28 cellular contexts compared by ENCODE assay signal in the genomic region with DNA sequence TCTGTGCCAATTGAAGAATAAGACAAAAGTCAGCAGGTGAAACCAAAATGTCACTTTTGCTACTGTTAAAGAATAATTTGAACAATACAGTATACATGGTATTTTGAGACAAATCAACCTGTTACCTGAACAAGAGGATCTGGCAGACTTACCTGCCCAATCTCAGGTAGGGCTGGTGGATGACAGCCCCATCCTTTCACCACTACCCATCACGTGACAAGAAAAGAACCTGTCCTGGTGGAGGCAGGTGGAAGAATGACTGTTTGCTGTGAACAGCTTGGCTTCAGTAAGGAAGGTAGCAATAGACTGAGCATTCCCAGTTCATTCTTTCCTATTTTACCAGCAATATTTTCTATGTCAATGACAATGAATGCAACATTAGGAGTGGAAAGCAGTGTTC.
"Had no signal": no experiment of that assay in that cellular context is flagged by ENCODE, and none has a peak within 500 bp of the region (broad histone marks: within the 10 kb centered on the region; RNA-seq: fewer than 3 reads in every experiment).

No MANE protein-coding gene starts in this region.

- DNase-seq: natural killer cell; occipital lobe; ovary; posterior cingulate gyrus; psoas muscle; right cardiac atrium; spleen; stimulated activated CD4-positive, alpha-beta T cell treated with anti-CD3 and anti-CD28 coated beads, Interleukin-12 subunit alpha, Interleukin-12 subunit beta, amount 100 ng/mL, for 4 hours; stimulated activated CD4-positive, alpha-beta T cell treated with anti-CD3 and anti-CD28 coated beads, Interleukin-1b, Interleukin-23, amount 100 ng/mL, for 48 hours; stimulated activated CD4-positive, alpha-beta T cell treated with anti-CD3 and anti-CD28 coated beads, Interleukin-4, amount 100 ng/mL, for 1 hour; stimulated activated CD4-positive, alpha-beta T cell treated with anti-CD3 and anti-CD28 coated beads, Interleukin-4, amount 100 ng/mL, for 4 hours; stimulated activated CD8-positive, alpha-beta memory T cell treated with anti-CD3 and anti-CD28 coated beads, Interleukin-4, amount 100 ng/mL, for 48 hours; stimulated activated naive CD4-positive, alpha-beta T cell; stimulated activated naive CD8-positive, alpha-beta T cell treated with anti-CD3 and anti-CD28 coated beads, Interleukin-15, amount 100 ng/mL, for 72 hours; stimulated activated naive CD8-positive, alpha-beta T cell treated with anti-CD3 and anti-CD28 coated beads, Interleukin-15, Interleukin-2, amounts not matched to agents 100 U/mL and 50 U/mL, for 24 hours; substantia nigra; testis; tibial artery; transverse colon; upper lobe of right lung; uterus had no signal

- H3K27me3 ChIP-seq: neural progenitor cell, ovary, spleen, suprapubic skin, testis, tibial artery, transverse colon, upper lobe of right lung, uterus had no signal

- H2AFZ ChIP-seq: neural progenitor cell, parathyroid adenoma had no signal

- ATAC-seq: natural killer cell; psoas muscle; right cardiac atrium; sciatic nerve; stimulated activated memory B cell treated with anti-CD40 and anti-IgM and Interleukin-4, amounts not matched to agents 10 μg/mL and 1 μg/mL and 100 μg/mL, for 72 hours; stimulated activated naive CD8-positive, alpha-beta T cell treated with anti-CD3 and anti-CD28 coated beads, Interleukin-15, amount 100 ng/mL, for 72 hours; stimulated activated naive CD8-positive, alpha-beta T cell treated with anti-CD3 and anti-CD28 coated beads, Interleukin-15, Interleukin-2, amounts not matched to agents 100 U/mL and 50 U/mL, for 24 hours; upper lobe of right lung had no signal

- H3K4me1 ChIP-seq: neural progenitor cell, psoas muscle, spleen, suprapubic skin, testis, transverse colon, upper lobe of right lung, uterus had no signal

- H3K27ac ChIP-seq: neural progenitor cell, ovary, parathyroid adenoma, psoas muscle, skin epidermis, spleen, suprapubic skin, testis, tibial artery, transverse colon, upper lobe of right lung, uterus had no signal

- H3K4me2 ChIP-seq: neural progenitor cell, smooth muscle cell had no signal

- H3K9ac ChIP-seq: neural progenitor cell, parathyroid adenoma had no signal

- H3K4me3 ChIP-seq: neural progenitor cell, ovary, psoas muscle, skin epidermis, smooth muscle cell, spleen, suprapubic skin, testis, tibial artery, transverse colon, upper lobe of right lung, uterus had no signal

- H3K36me3 ChIP-seq: neural progenitor cell, ovary, spleen, suprapubic skin, tibial artery, transverse colon, upper lobe of right lung, uterus had no signal

- H3K9me3 ChIP-seq: ovary, psoas muscle, spleen, suprapubic skin, testis, tibial artery, transverse colon, upper lobe of right lung had no signal
